Comparison of ENCODE assay signal across 9 cellular contexts in genomic region chr2:74778381-74779371, GRCh38. TPM values are rescaled to one million over a fixed set of nuclear protein-coding genes. Genes with fewer than 3 reads are reported as not detected.
DNase-seq lines count a peak whose midpoint lies in the region; ATAC-seq lines count a peak whose summit lies in the region.
"Had no signal": no experiment of that assay in that cellular context is flagged by ENCODE, and none has a peak within 500 bp of the region (broad histone marks: within the 10 kb centered on the region; RNA-seq: fewer than 3 reads in every experiment).

No MANE protein-coding gene starts in this region.

- no peak overlapping the region for H3K23ac ChIP-seq in neuronal stem cell (ENCODE audit: low read depth, low read length, poor library complexity)

- no peak overlapping the region for H3K14ac ChIP-seq in neuronal stem cell (ENCODE audit: low read length)

- H3K27me3 ChIP-seq in neuronal stem cell (ENCODE audit: control insufficient read depth in 3 of 3, insufficient read depth in 3 of 3, low read depth in 1 of 3, low read length in 3 of 3): no peaks in the 10 kb centered on the region

- no peak overlapping the region for H3K4ac ChIP-seq in neuronal stem cell (ENCODE audit: low read length)

- H3K9ac ChIP-seq in neuronal stem cell (ENCODE audit: low read depth, low read length, poor library complexity): no peak overlapping the region

- H3K4me2 ChIP-seq in neuronal stem cell (ENCODE audit: insufficient read depth, low read length, poor library complexity, severe bottlenecking): peak overlapping the region; percentile 28

- H2BK15ac ChIP-seq in neuronal stem cell (ENCODE audit: low read length): no peak overlapping the region

- no CpG with 5 or more reads among the region's 18 CpGs for WGBS in neuronal stem cell (ENCODE audit: extremely low coverage in 2 of 2, insufficient read length in 2 of 2, insufficient replicate concordance in 1 of 2), 2 donors

- no peak overlapping the region for H4K91ac ChIP-seq in neuronal stem cell (ENCODE audit: low read depth, low read length, poor library complexity)

- peak overlapping the region; percentile 2 for H2BK5ac ChIP-seq in neuronal stem cell (ENCODE audit: low read length)

- peak overlapping the region; percentile 81 for H3K18ac ChIP-seq in neuronal stem cell (ENCODE audit: low read length)

- peak overlapping the region in 1 of 2 donors; percentile 42 for H3K4me3 ChIP-seq in neuronal stem cell (ENCODE audit: low read length in 2 of 2)

- no peak overlapping the region for H2BK12ac ChIP-seq in neuronal stem cell (ENCODE audit: low read length)

- H3K36me3 ChIP-seq in neuronal stem cell (replicated peaks in 1 of 2; ENCODE audit: control insufficient read depth in 2 of 2, insufficient read depth in 2 of 2, low read length in 2 of 2): no peaks in the 10 kb centered on the region

- DNase-seq in NCI-H2029 (lab: John Stamatoyannopoulos, UW) (peak; percentile 43), NCI-H2029 treated with DMSO at 0.1 percent for 48 hours (lab: John Stamatoyannopoulos, UW) (no peak), NCI-H2107 treated with DMSO at 0.1 percent for 48 hours (lab: John Stamatoyannopoulos, UW; ENCODE audit: unreplicated experiment) (peak; percentile 37), ecto neural progenitor cell (ENCODE audit: low spot score) (peak; percentile 84), neuronal stem cell (ENCODE audit: low spot score) (peak; percentile 68)
- no peak for DNase-seq in effector CD4-positive, alpha-beta T cell

- H3K27ac ChIP-seq in neuronal stem cell (replicated peaks; ENCODE audit: low read length): no peak overlapping the region
- H3K27ac ChIP-seq: 22Rv1 had no signal

- peak overlapping the region; percentile 88 for H2AFZ ChIP-seq in neuronal stem cell (ENCODE audit: low read length)

- ATAC-seq in HG03432 (IDR thresholded peaks at IDR 0.05; ENCODE audit: unreplicated experiment) (no peak), HG03342 (IDR thresholded peaks at IDR 0.05; ENCODE audit: unreplicated experiment) (no peak)

- peaks cover 11 to 18% of the 10 kb centered on the region in 2 donors for H3K4me1 ChIP-seq in neuronal stem cell (ENCODE audit: control insufficient read depth in 2 of 2, insufficient read depth in 1 of 2, low read depth in 1 of 2, low read length in 2 of 2)

- H2BK120ac ChIP-seq in neuronal stem cell (ENCODE audit: low read depth, low read length): no peak overlapping the region

- no peaks in the 10 kb centered on the region for H3K9me3 ChIP-seq in neuronal stem cell (replicated peaks in 1 of 2; ENCODE audit: control insufficient read depth in 2 of 2, insufficient read depth in 1 of 2, low read depth in 1 of 2, low read length in 2 of 2)

- no peak overlapping the region for H2AK5ac ChIP-seq in neuronal stem cell (ENCODE audit: low read depth, low read length)

- no peak overlapping the region for H4K8ac ChIP-seq in neuronal stem cell (ENCODE audit: low read depth, low read length)

- no peaks in the 10 kb centered on the region for H3K79me1 ChIP-seq in neuronal stem cell (ENCODE audit: low read depth, low read length)

RNA-seq across cellular contexts. Expression of gene HK2, which starts 55.3 kb away (rescaled TPM):
- 8.2 TPM for polyA plus RNA-seq in neuronal stem cell (2013, experiment 1 of 2)
- polyA plus RNA-seq in neuronal stem cell (2013, experiment 2 of 2): 8.4 TPM

Comparison
In these comparisons a context has a peak if more than half of its experiments do, and no peak if none do; other contexts are left out.
1. DNase-seq: peak in NCI-H2029 (single experiment), NCI-H2107 treated with DMSO at 0.1 percent for 48 hours (single experiment), ecto neural progenitor cell (single experiment) and neuronal stem cell (single experiment); none in NCI-H2029 treated with DMSO at 0.1 percent for 48 hours (single experiment) and effector CD4-positive, alpha-beta T cell (single experiment).